ENCODE assay signal across 28 cellular contexts in genomic region chr18:48762022-48762421, GRCh38.
"Had no signal": no experiment of that assay in that cellular context is flagged by ENCODE, and none has a peak within 500 bp of the region (broad histone marks: within the 10 kb centered on the region; RNA-seq: fewer than 3 reads in every experiment).

No MANE protein-coding gene starts in this region.

- H3K4me3 ChIP-seq: body of pancreas, cardiac muscle cell, lung, pancreas, prostate gland, tibial nerve had no signal

- H3K27ac ChIP-seq: body of pancreas, cardiac muscle cell, pancreas, prostate gland, tibial nerve had no signal

- DNase-seq: activated B cell treated with CpG ODN at 0.5 μM for 24 hours; activated CD8-positive, alpha-beta memory T cell treated with anti-CD3 and anti-CD28 coated beads, Interleukin-2, amount 10 ng/mL, durations not matched to agents 7 days and 5 days; activated CD8-positive, alpha-beta T cell treated with anti-CD3 and anti-CD28 coated beads, Interleukin-2, amount 10 ng/mL, durations not matched to agents 7 days and 5 days; activated naive CD4-positive, alpha-beta T cell; activated T-cell treated with anti-CD3 and anti-CD28 coated beads, Interleukin-2, amount 50 U/mL, for 72 hours; anterior cingulate cortex; body of pancreas; foreskin fibroblast; hippocampal formation; mesendoderm; naive thymus-derived CD4-positive, alpha-beta T cell; nucleus accumbens; retina; SK-N-SH; stimulated activated CD4-positive, alpha-beta T cell treated with anti-CD3 and anti-CD28 coated beads, Interleukin-15, amount 100 ng/mL, for 24 hours; stimulated activated CD4-positive, alpha-beta T cell treated with anti-CD3 and anti-CD28 coated beads, Interleukin-2, amount 100 ng/mL, for 24 hours; stimulated activated naive CD4-positive, alpha-beta T cell; SW 1271; T-helper 9 cell had no signal

- H3K4me1 ChIP-seq: body of pancreas, pancreas, prostate gland, tibial nerve had no signal

- H3K9ac ChIP-seq: SK-N-SH had no signal

- H3K27me3 ChIP-seq: body of pancreas, cardiac muscle cell, pancreas, tibial nerve had no signal

- H3K9me3 ChIP-seq: body of pancreas, pancreas, prostate gland, SK-N-SH, tibial nerve had no signal

- ATAC-seq: activated CD8-positive, alpha-beta memory T cell treated with anti-CD3 and anti-CD28 coated beads, Interleukin-2, amount 10 ng/mL, durations not matched to agents 7 days and 5 days; activated CD8-positive, alpha-beta T cell treated with anti-CD3 and anti-CD28 coated beads, Interleukin-2, amount 10 ng/mL, durations not matched to agents 7 days and 5 days; activated T-cell treated with anti-CD3 and anti-CD28 coated beads, Interleukin-2, amount 50 U/mL, for 72 hours; body of pancreas; left lobe of liver; naive thymus-derived CD4-positive, alpha-beta T cell; pancreas had no signal

- H3K36me3 ChIP-seq: cardiac muscle cell, prostate gland had no signal

- FAIRE-seq: endothelial cell of umbilical vein, keratinocyte, pancreas, TTC549 had no signal
